Comparison of ENCODE assay signal across 29 cellular contexts in the genomic region with DNA sequence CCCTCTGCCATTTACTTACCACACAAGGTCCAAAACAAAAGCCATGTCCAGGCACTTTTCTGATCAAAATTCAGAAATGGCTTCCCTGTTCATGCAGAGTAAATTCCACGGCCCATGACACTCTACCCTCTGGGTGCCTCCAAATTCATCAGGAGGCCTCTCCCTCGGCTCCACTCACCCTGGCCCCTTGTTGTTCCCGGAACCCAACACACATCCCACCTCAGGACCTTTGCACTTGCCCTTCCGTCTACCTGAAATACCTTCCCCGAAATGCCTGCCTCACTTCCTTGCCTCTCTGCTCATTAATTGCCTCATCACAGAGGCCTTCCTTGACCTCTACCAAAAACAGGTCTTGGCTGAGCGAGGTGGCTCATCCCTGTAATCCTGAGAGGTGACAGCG. TPM values are rescaled to one million over a fixed set of nuclear protein-coding genes. Genes with fewer than 3 reads are reported as not detected.
"Had no signal": no experiment of that assay in that cellular context is flagged by ENCODE, and none has a peak within 500 bp of the region (broad histone marks: within the 10 kb centered on the region; RNA-seq: fewer than 3 reads in every experiment).

No MANE protein-coding gene starts in this region.

- H3K4me3 ChIP-seq: cardiac muscle cell, hepatocyte, left lung, lung, pancreas, thoracic aorta had no signal

- H3K4me3 Mint-ChIP-seq: activated CD4-positive, alpha-beta T cell treated with anti-CD3 and anti-CD28 coated beads, Interleukin-2, amount 10 ng/mL, durations not matched to agents 7 days and 5 days; activated CD8-positive, alpha-beta memory T cell treated with anti-CD3 and anti-CD28 coated beads, Interleukin-2, amount 10 ng/mL, durations not matched to agents 7 days and 5 days; activated CD8-positive, alpha-beta T cell treated with anti-CD3 and anti-CD28 coated beads for 36 hours; activated naive CD8-positive, alpha-beta T cell treated with anti-CD3 and anti-CD28 coated beads, Interleukin-2, amount 50 U/mL, for 24 hours; mesothelial cell of epicardium; naive thymus-derived CD8-positive, alpha-beta T cell; stimulated activated memory B cell treated with anti-CD40 and anti-IgM and Interleukin-4, amounts not matched to agents 10 μg/mL and 1 μg/mL and 100 μg/mL, for 72 hours; type B pancreatic cell had no signal

- H3K4me1 ChIP-seq: left lung had no signal

- DNase-seq: activated CD4-positive, alpha-beta T cell treated with anti-CD3 and anti-CD28 coated beads, Interleukin-2, amount 10 ng/mL, durations not matched to agents 7 days and 5 days; activated CD4-positive, CD25-positive, alpha-beta regulatory T cell treated with anti-CD3 and anti-CD28 coated beads, Interleukin-2, amount 50 U/mL, for 72 hours; activated CD8-positive, alpha-beta memory T cell treated with anti-CD3 and anti-CD28 coated beads, Interleukin-2, amount 10 ng/mL, durations not matched to agents 7 days and 5 days; activated CD8-positive, alpha-beta T cell treated with anti-CD3 and anti-CD28 coated beads for 36 hours; activated effector memory CD4-positive, alpha-beta T cell treated with anti-CD3 and anti-CD28 coated beads, Interleukin-2, amount 50 U/mL, for 16 hours; activated naive CD4-positive, alpha-beta T cell treated with anti-CD3 and anti-CD28 coated beads, Interleukin-2, amount 50 U/mL, for 16 hours; activated naive CD8-positive, alpha-beta T cell treated with anti-CD3 and anti-CD28 coated beads, Interleukin-2, amount 50 U/mL, for 24 hours; activated T-cell treated with anti-CD3 and anti-CD28 coated beads for 4 hours; effector CD4-positive, alpha-beta T cell; erythroblast; foreskin keratinocyte; kidney glomerular epithelial cell; left lung; pancreas; small intestine; stimulated activated CD4-positive, alpha-beta T cell treated with anti-CD3 and anti-CD28 coated beads, Interleukin-2, amount 100 ng/mL, for 24 hours; T-helper 2 cell had no signal

- H2AFZ ChIP-seq: hepatocyte had no signal

- H3K9me3 ChIP-seq: left lung, pancreas, thoracic aorta had no signal

- H3K9me3 Mint-ChIP-seq: activated CD4-positive, alpha-beta T cell treated with anti-CD3 and anti-CD28 coated beads, Interleukin-2, amount 10 ng/mL, durations not matched to agents 7 days and 5 days; activated CD8-positive, alpha-beta T cell treated with anti-CD3 and anti-CD28 coated beads for 36 hours; activated naive CD8-positive, alpha-beta T cell treated with anti-CD3 and anti-CD28 coated beads, Interleukin-2, amount 50 U/mL, for 24 hours; mesothelial cell of epicardium; stimulated activated memory B cell treated with anti-CD40 and anti-IgM and Interleukin-4, amounts not matched to agents 10 μg/mL and 1 μg/mL and 100 μg/mL, for 72 hours; type B pancreatic cell had no signal

- H3K36me3 Mint-ChIP-seq: activated CD8-positive, alpha-beta memory T cell treated with anti-CD3 and anti-CD28 coated beads, Interleukin-2, amount 10 ng/mL, durations not matched to agents 7 days and 5 days; mesothelial cell of epicardium; stimulated activated memory B cell treated with anti-CD40 and anti-IgM and Interleukin-4, amounts not matched to agents 10 μg/mL and 1 μg/mL and 100 μg/mL, for 72 hours; type B pancreatic cell had no signal

- H3K4me2 ChIP-seq: hepatocyte had no signal

- H3K4me1 Mint-ChIP-seq: activated CD4-positive, alpha-beta T cell treated with anti-CD3 and anti-CD28 coated beads, Interleukin-2, amount 10 ng/mL, durations not matched to agents 7 days and 5 days; activated naive CD8-positive, alpha-beta T cell treated with anti-CD3 and anti-CD28 coated beads, Interleukin-2, amount 50 U/mL, for 24 hours; mesothelial cell of epicardium; stimulated activated memory B cell treated with anti-CD40 and anti-IgM and Interleukin-4, amounts not matched to agents 10 μg/mL and 1 μg/mL and 100 μg/mL, for 72 hours had no signal

- H3K27ac ChIP-seq: cardiac muscle cell, foreskin keratinocyte, hepatocyte, left lung, pancreas, thoracic aorta, VCaP had no signal

- H3K27me3 ChIP-seq: cardiac muscle cell, foreskin keratinocyte, hepatocyte, left lung, pancreas had no signal

- H3K36me3 ChIP-seq: cardiac muscle cell, left lung, pancreas, thoracic aorta had no signal

- H3K27ac Mint-ChIP-seq: activated CD4-positive, alpha-beta T cell treated with anti-CD3 and anti-CD28 coated beads, Interleukin-2, amount 10 ng/mL, durations not matched to agents 7 days and 5 days; activated CD8-positive, alpha-beta memory T cell treated with anti-CD3 and anti-CD28 coated beads, Interleukin-2, amount 10 ng/mL, durations not matched to agents 7 days and 5 days; activated CD8-positive, alpha-beta T cell treated with anti-CD3 and anti-CD28 coated beads for 36 hours; activated naive CD8-positive, alpha-beta T cell treated with anti-CD3 and anti-CD28 coated beads, Interleukin-2, amount 50 U/mL, for 24 hours; mesothelial cell of epicardium; stimulated activated memory B cell treated with anti-CD40 and anti-IgM and Interleukin-4, amounts not matched to agents 10 μg/mL and 1 μg/mL and 100 μg/mL, for 72 hours; type B pancreatic cell had no signal

RNA-seq across cellular contexts. Expression of a gene that starts 13.1 kb away (rescaled TPM):
- total RNA-seq: activated CD4-positive, alpha-beta T cell treated with anti-CD3 and anti-CD28 coated beads, Interleukin-2, amount 10 ng/mL, durations not matched to agents 7 days and 5 days; activated CD8-positive, alpha-beta memory T cell treated with anti-CD3 and anti-CD28 coated beads, Interleukin-2, amount 10 ng/mL, durations not matched to agents 7 days and 5 days; activated CD8-positive, alpha-beta T cell treated with anti-CD3 and anti-CD28 coated beads for 36 hours; cardiac muscle cell; cerebellum; foreskin keratinocyte; glomerular endothelial cell; left lung; lung; mesothelial cell of epicardium; naive thymus-derived CD8-positive, alpha-beta T cell; sciatic nerve; thoracic aorta had no signal
- polyA plus RNA-seq: cardiac muscle cell; foreskin keratinocyte; lung; naive thymus-derived CD8-positive, alpha-beta T cell had no signal

RNA-seq across cellular contexts. Expression of a gene that starts 34.7 kb away (rescaled TPM):
- total RNA-seq: activated CD4-positive, alpha-beta T cell treated with anti-CD3 and anti-CD28 coated beads, Interleukin-2, amount 10 ng/mL, durations not matched to agents 7 days and 5 days; activated CD8-positive, alpha-beta memory T cell treated with anti-CD3 and anti-CD28 coated beads, Interleukin-2, amount 10 ng/mL, durations not matched to agents 7 days and 5 days; activated CD8-positive, alpha-beta T cell treated with anti-CD3 and anti-CD28 coated beads for 36 hours; naive thymus-derived CD8-positive, alpha-beta T cell had no signal
- polyA plus RNA-seq: cardiac muscle cell; naive thymus-derived CD8-positive, alpha-beta T cell had no signal
